ENCODE assay signal across 8 cellular contexts in genomic region chr4:37976991-37977470, GRCh38. TPM values are rescaled to one million over a fixed set of nuclear protein-coding genes. Genes with fewer than 3 reads are reported as not detected.
DNase-seq lines count a peak whose midpoint lies in the region; ATAC-seq, FAIRE-seq and TF ChIP-seq lines count a peak whose summit lies in the region.

No MANE protein-coding gene starts in this region.

- H3K27me3 ChIP-seq in stomach smooth muscle (ENCODE audit: control insufficient read depth in 1 of 2, insufficient read depth in 2 of 2, low read length in 2 of 2): no peaks in the 10 kb centered on the region

- peak overlapping the region; percentile 71 for H3K27ac Mint-ChIP-seq in neural crest cell (ENCODE audit: unreplicated experiment)

- no peak for FAIRE-seq in HTR-8/SVneo (lab: Jason Lieb, UNC)

- peak; percentile 70 for ATAC-seq in GM21367 (IDR thresholded peaks at IDR 0.05; ENCODE audit: unreplicated experiment)

- no peaks in the 10 kb centered on the region for H3K36me3 ChIP-seq in stomach smooth muscle (ENCODE audit: control insufficient read depth in 2 of 2, insufficient read depth in 2 of 2, low read length in 2 of 2)

- H3K4me1 Mint-ChIP-seq in neural crest cell: peaks cover 23% of the 10 kb centered on the region

- H3K4me3 ChIP-seq in fibroblast of pulmonary artery (replicated peaks; ENCODE audit: low read depth, low read length) (peak overlapping the region; percentile 56), stomach smooth muscle (ENCODE audit: low read length in 2 of 2) (peak overlapping the region; percentile 38 to 79)

- DNase-seq in COLO829 (ENCODE audit: low spot score) (peak; percentile 25), HTR-8/SVneo (ENCODE audit: insufficient read length, low spot score) (peak; percentile 76), RKO (ENCODE audit: low spot score) (peak; percentile 75), fibroblast of pulmonary artery (ENCODE audit: low read depth) (peak; percentile 72), neural crest cell (ENCODE audit: low read depth, low spot score) (peak; percentile 70)
- DNase-seq in activated T-helper 9 cell treated with anti-CD3 and anti-CD28 coated beads, Interleukin-2, amount 50 U/mL, for 16 hours (ENCODE audit: low read depth): peak; percentile 61

- no peaks in the 10 kb centered on the region for H3K36me3 Mint-ChIP-seq in neural crest cell (ENCODE audit: low read depth)

- TF ChIP-seq CTCF in fibroblast of pulmonary artery (IDR thresholded peaks at IDR 0.05; ENCODE audit: low read length, missing control alignments): no peak
- peak; percentile 26 for TF ChIP-seq CTCF in neural crest cell (conservative IDR thresholded peaks at IDR 0.05)

- H3K9me3 ChIP-seq in stomach smooth muscle (ENCODE audit: control insufficient read depth in 2 of 2, low read length in 2 of 2): no peaks in the 10 kb centered on the region

- H3K9ac ChIP-seq in stomach smooth muscle (ENCODE audit: low read length in 2 of 2): peak overlapping the region; percentile 42 to 65

- no peaks in the 10 kb centered on the region for H3K27me3 Mint-ChIP-seq in neural crest cell (ENCODE audit: low read depth)

- peaks cover 25% of the 10 kb centered on the region for H3K4me1 ChIP-seq in stomach smooth muscle (ENCODE audit: control insufficient read depth, insufficient read depth, low read length)

- H3K27ac ChIP-seq in stomach smooth muscle (ENCODE audit: low read length): peak overlapping the region; percentile 87

- H3K4me3 Mint-ChIP-seq in neural crest cell: peak overlapping the region; percentile 90

- H3K9me3 Mint-ChIP-seq in neural crest cell: no peaks in the 10 kb centered on the region

RNA-seq across cellular contexts. Expression of gene PTTG2, which starts 16.8 kb away (rescaled TPM):
- total RNA-seq in neural crest cell: not detected in 2 replicates

Comparison
In these comparisons a context has a peak if more than half of its experiments do, and no peak if none do; other contexts are left out.
1. Peak in every context shown above with its lines: DNase-seq, ATAC-seq, H3K4me3 ChIP-seq and H3K27ac ChIP-seq.
2. DNase-seq: peak in every context shown above with its lines; median percentile 76 in HTR-8/SVneo; 75 in RKO; 72 in fibroblast of pulmonary artery; 70 in neural crest cell; 61 in activated T-helper 9 cell treated with anti-CD3 and anti-CD28 coated beads, Interleukin-2, amount 50 U/mL, for 16 hours; 25 in COLO829.